In genomic region chr11:69000831-69001245, GRCh38 we compare ENCODE assay signal across 8 cellular contexts. TPM values are rescaled to one million over a fixed set of nuclear protein-coding genes. Genes with fewer than 3 reads are reported as not detected.
DNase-seq lines count a peak whose midpoint lies in the region; ATAC-seq, FAIRE-seq and TF ChIP-seq lines count a peak whose summit lies in the region.

No MANE protein-coding gene starts in this region.

- 28 to 36% methylated on average over 8 of the region's 8 CpGs for WGBS in pancreas, 2 donors

- H3K4me3 ChIP-seq in Panc1 (ENCODE audit: low read depth in 2 of 2, low read length in 2 of 2) (no peak overlapping the region), pancreas (no peak overlapping the region)

- DNase-seq in Daoy (ENCODE audit: low read depth) = peak; percentile 77
- peak; percentile 18 for DNase-seq in Panc1 (ENCODE audit: low read depth, low spot score)
- peak; percentile 88 for DNase-seq in fibroblast of gingiva (ENCODE audit: low read depth)
- peak in 3 of 6 donors; percentile 5 to 35 (median 14) for DNase-seq in pancreas
- DNase-seq in NCI-H1105 treated with DMSO at 0.1 percent for 48 hours (lab: John Stamatoyannopoulos, UW) = no peak
- no peak for DNase-seq in NCI-H1417 treated with DMSO at 0.1 percent for 48 hours (lab: John Stamatoyannopoulos, UW)
- DNase-seq in activated CD4-positive, alpha-beta T cell treated with anti-CD3 and anti-CD28 coated beads, Interleukin-2, amount 50 U/mL, for 4 hours = no peak

- CTCF ChIA-PET in Panc1 (lab: Charles Lee) = no interaction called here

- BruUV-seq in Panc1 (replicated peaks; lab: Mats Ljungman, UMichigan) = no TSS peak

- ATAC-seq in Panc1 (peak; percentile 80), pancreas (peak; percentile 50 to 76 (median 72)), HG02678 (IDR thresholded peaks at IDR 0.05; ENCODE audit: unreplicated experiment) (no peak)

- H3K36me3 ChIP-seq in Panc1 (ENCODE audit: control insufficient read depth, insufficient read depth, low read length) (no peaks in the 10 kb centered on the region), pancreas (no peaks in the 10 kb centered on the region)

- in situ Hi-C loops in Panc1 (cut with HindIII; ENCODE audit: low pct_unique_long_range_greater_than_20kb, low sequenced_read_pairs) = no loop called here

- peaks cover 7% of the 10 kb centered on the region for H3K4me1 ChIP-seq in Panc1 (ENCODE audit: control insufficient read depth, insufficient read depth, low read length)
- no peaks in the 10 kb centered on the region for H3K4me1 ChIP-seq in pancreas

- POLR2A ChIA-PET in Panc1 (lab: Charles Lee) = no interaction called here

- TF ChIP-seq CTCF in Panc1 (IDR thresholded peaks at IDR 0.05) (no peak), pancreas (IDR thresholded peaks at IDR 0.05) (peak in 1 of 4 donors; percentile 12)

- peak; percentile 71 for FAIRE-seq in pancreas (lab: Jason Lieb, UNC)

- H3K27me3 ChIP-seq in Panc1 (ENCODE audit: control insufficient read depth, insufficient read depth, low read length) = no peaks in the 10 kb centered on the region
- no peaks in the 10 kb centered on the region for H3K27me3 ChIP-seq in pancreas

- intact Hi-C loops in Panc1 (cut with micrococcal nuclease; ENCODE audit: unreplicated experiment) (no loop called here), pancreas (cut with DNase I) (no loop called here)

- H3K27ac ChIP-seq in Panc1 (ENCODE audit: low read length) = no peak overlapping the region
- H3K27ac ChIP-seq in pancreas = peak overlapping the region in 1 of 4 donors; percentile 33

- no peaks in the 10 kb centered on the region for H3K9me3 ChIP-seq in Panc1 (ENCODE audit: control insufficient read depth, insufficient read depth, low read depth, low read length)
- no peaks in the 10 kb centered on the region for H3K9me3 ChIP-seq in pancreas

RNA-seq across cellular contexts. Expression of gene MRGPRF, which starts 12.2 kb away (rescaled TPM):
- total RNA-seq in Daoy (2014; rRNA removed; shearing (Covaris generic)) = not detected in 2 replicates
- total RNA-seq in Panc1 (2021; ENCODE audit: unreplicated experiment) = 0.36 TPM
- 0.35 TPM for polyA plus RNA-seq in Panc1 (2012; ENCODE audit: insufficient read length)
- 1 to 10 TPM in 4 of 6 donors, under 1 TPM in 2; 0.37 to 2.5 (median 1.4) TPM for total RNA-seq in pancreas
- polyA plus RNA-seq in pancreas = 1 to 10 TPM; 4.0 to 4.2 TPM

RNA-seq across cellular contexts. Expression of gene MRGPRD, which starts 20.1 kb away (rescaled TPM):
- not detected in 2 replicates for total RNA-seq in Daoy (2014; rRNA removed; shearing (Covaris generic))
- total RNA-seq in Panc1 (2021; ENCODE audit: unreplicated experiment) (not detected), pancreas (not detected)
- not detected for polyA plus RNA-seq in Panc1 (2012; ENCODE audit: insufficient read length)
- not detected for polyA plus RNA-seq in pancreas

RNA-seq across cellular contexts. Expression of gene TPCN2, which starts 47.9 kb away (rescaled TPM):
- total RNA-seq in Daoy (2014; rRNA removed; shearing (Covaris generic)) = 3.3 TPM in 2 replicates
- total RNA-seq in Panc1 (2021; ENCODE audit: unreplicated experiment) (20.6 TPM), pancreas (10 to 100 TPM in 1 of 6 donors, 1 to 10 TPM in 5; 5.6 to 10.2 (median 9.0) TPM)
- polyA plus RNA-seq in Panc1 (2012; ENCODE audit: insufficient read length) = 18.9 TPM
- polyA plus RNA-seq in pancreas = 10 to 100 TPM; 11.2 to 13.5 TPM

Comparison
In these comparisons a context has a peak if more than half of its experiments do, and no peak if none do; other contexts are left out.
1. DNase-seq: peak in Daoy (single experiment), Panc1 (single experiment) and fibroblast of gingiva (single experiment); none in NCI-H1105 treated with DMSO at 0.1 percent for 48 hours (single experiment), NCI-H1417 treated with DMSO at 0.1 percent for 48 hours (single experiment) and activated CD4-positive, alpha-beta T cell treated with anti-CD3 and anti-CD28 coated beads, Interleukin-2, amount 50 U/mL, for 4 hours (0 of 2).